ENCODE assay signal across 34 cellular contexts in the genomic region with DNA sequence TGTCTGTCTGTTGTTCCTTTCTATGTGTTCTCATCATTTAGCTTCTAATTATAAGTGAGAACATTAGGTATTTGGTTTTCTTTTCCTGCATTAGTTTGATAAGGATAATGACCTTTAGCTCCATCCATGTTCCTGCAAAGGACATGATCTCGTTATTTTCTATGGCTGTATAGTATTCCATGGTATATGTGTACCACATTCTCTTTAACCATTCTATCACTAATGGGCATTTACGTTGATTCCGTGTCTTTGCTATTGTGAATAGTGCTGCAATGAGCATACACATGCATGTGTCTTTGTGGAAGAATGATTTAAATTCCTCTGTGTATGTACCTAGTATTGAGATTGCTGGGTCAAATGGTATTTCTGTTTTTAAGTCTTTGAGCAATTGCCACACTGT.
"Had no signal": no experiment of that assay in that cellular context is flagged by ENCODE, and none has a peak within 500 bp of the region (broad histone marks: within the 10 kb centered on the region; RNA-seq: fewer than 3 reads in every experiment).

No MANE protein-coding gene starts in this region.

- H3K27ac ChIP-seq: KMS-11 had no signal

- H3K27me3 ChIP-seq: MG63 had no signal

- H3K4me3 ChIP-seq: MG63 had no signal

- DNase-seq: Karpas-422, Kasumi-1, MG63, MM.1S, MV-4-11, NCI-H1048, NCI-H1092, NCI-H1092 treated with DMSO at 0.1 percent for 48 hours, NCI-H1105, NCI-H1105 treated with DMSO at 0.1 percent for 48 hours, NCI-H1417, NCI-H1417 treated with DMSO at 0.1 percent for 48 hours, NCI-H1436, NCI-H1436 treated with DMSO at 0.1 percent for 48 hours, NCI-H146, NCI-H1694, NCI-H1694 treated with DMSO at 0.1 percent for 48 hours, NCI-H187, NCI-H187 treated with DMSO at 0.1 percent for 48 hours, NCI-H1930, NCI-H2029, NCI-H2029 treated with DMSO at 0.1 percent for 48 hours, NCI-H2081, NCI-H2081 treated with DMSO at 0.1 percent for 48 hours, NCI-H2107, NCI-H2171, NCI-H2171 treated with DMSO at 0.1 percent for 48 hours, NCI-H2227 treated with DMSO at 0.1 percent for 48 hours, NCI-H226, NCI-H345, NCI-H446, NCI-H446 treated with DMSO at 0.1 percent for 48 hours, NCI-H510A had no signal

- H3K4me2 ChIP-seq: KMS-11 had no signal

- H3K36me3 ChIP-seq: MG63 had no signal

- H3K9ac ChIP-seq: KMS-11 had no signal
